ENCODE assay signal across 9 cellular contexts in the genomic region with DNA sequence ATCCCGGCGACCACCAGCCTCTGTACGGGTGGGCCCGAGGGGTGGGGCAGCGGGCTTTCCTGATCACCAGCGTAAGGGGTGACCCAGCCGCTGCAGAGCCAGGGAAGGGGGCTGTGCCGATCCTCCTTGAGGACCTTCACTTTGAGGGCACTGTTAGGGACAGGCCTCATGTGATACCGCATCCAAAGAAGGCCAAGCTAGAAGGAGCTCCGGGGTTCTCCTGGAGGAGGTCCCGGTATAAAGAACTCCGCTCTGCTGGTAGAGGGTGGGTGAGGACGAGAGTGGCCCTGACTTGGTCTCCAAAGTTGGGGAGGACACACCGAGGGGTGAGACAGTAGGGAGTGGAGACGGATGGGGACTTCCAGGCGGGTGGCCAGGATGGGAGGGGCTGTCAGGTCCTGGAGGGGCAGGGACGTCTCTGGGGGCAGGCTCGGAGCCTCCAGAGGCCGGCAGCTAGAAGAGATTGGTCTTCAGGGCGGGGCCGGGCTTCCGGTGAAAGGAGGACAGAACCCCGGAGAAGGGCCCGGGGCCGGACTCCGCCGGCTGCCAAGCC. TPM values are rescaled to one million over a fixed set of nuclear protein-coding genes. Genes with fewer than 3 reads are reported as not detected.
A peak's percentile ranks its signal among the peaks of the same experiment; 100 is the strongest.
DNase-seq lines count a peak whose midpoint lies in the region; ATAC-seq and TF ChIP-seq lines count a peak whose summit lies in the region.
"Had no signal": no experiment of that assay in that cellular context is flagged by ENCODE, and none has a peak within 500 bp of the region (broad histone marks: within the 10 kb centered on the region; RNA-seq: fewer than 3 reads in every experiment).

No MANE protein-coding gene starts in this region.

- no peaks in the 10 kb centered on the region for H3K79me2 ChIP-seq in DND-41 (ENCODE audit: insufficient read depth, low read length)

- no peaks in the 10 kb centered on the region for H3K4me1 ChIP-seq in DND-41 (ENCODE audit: insufficient read depth, low read length)
- H3K4me1 ChIP-seq in ascending aorta: peaks cover 7 to 22% of the 10 kb centered on the region in 2 donors
- H3K4me1 ChIP-seq in stomach: peaks cover 33 to 75% (median 62%) of the 10 kb centered on the region in 4 donors

- H3K9me3 ChIP-seq in DND-41 (ENCODE audit: insufficient read depth, low read length, severe bottlenecking) (no peaks in the 10 kb centered on the region), ascending aorta (no peaks in the 10 kb centered on the region), stomach (peaks cover 0 to 8% (median 0%) of the 10 kb centered on the region in 4 donors)

- no peak overlapping the region for H3K4me2 ChIP-seq in DND-41 (ENCODE audit: insufficient read depth, low read length)
- H3K4me2 ChIP-seq: PC-9 had no signal

- H3K27me3 ChIP-seq in DND-41 (ENCODE audit: insufficient read depth, low read length, poor library complexity) (no peaks in the 10 kb centered on the region), ascending aorta (peaks cover 19% of the 10 kb centered on the region), stomach (peaks cover 13 to 54% (median 41%) of the 10 kb centered on the region in 3 donors)

- DNase-seq in DND-41: no peak
- DNase-seq in LoVo (ENCODE audit: low spot score): peak; percentile 23
- no peak for DNase-seq in ascending aorta (ENCODE audit: low spot score in 2 of 2)
- peak; percentile 64 for DNase-seq in iris pigment epithelial cell (ENCODE audit: low read depth)
- no peak for DNase-seq in stomach
- DNase-seq in NCI-H128 (lab: John Stamatoyannopoulos, UW; ENCODE audit: unreplicated experiment): no peak

- WGBS in stomach, 5 donors: 11 to 16% (median 15%) methylated on average over 20 to 27 of the region's 27 CpGs

- H3K4me3 ChIP-seq in DND-41 (ENCODE audit: low read depth in 1 of 2, low read length in 2 of 2) (no peak overlapping the region), ascending aorta (peak overlapping the region; percentile 56 to 57), stomach (peak overlapping the region; percentile 33 to 40 (median 38))
- H3K4me3 ChIP-seq: PC-9 had no signal

- no peak for TF ChIP-seq POLR2A in stomach (IDR thresholded peaks at IDR 0.05)

- H3K36me3 ChIP-seq in DND-41 (ENCODE audit: insufficient read depth, low read length) (peaks cover 42% of the 10 kb centered on the region), ascending aorta (peaks cover 23 to 31% of the 10 kb centered on the region in 2 donors), stomach (peaks cover 29 to 42% (median 37%) of the 10 kb centered on the region in 4 donors)

- intact Hi-C loops in ascending aorta (cut with DNase I) (loop anchor here (1.0 to 5.0 kb wide), 3 partner anchors 15 to 193 kb away; a partner anchor contains a TSS), stomach (cut with DNase I; ENCODE audit: low total_unique reads) (no loop called here)

- no peak overlapping the region for H3K9ac ChIP-seq in DND-41 (ENCODE audit: low read depth, low read length)

- TF ChIP-seq EP300 in stomach (IDR thresholded peaks at IDR 0.05): no peak

- no peak overlapping the region for H2AFZ ChIP-seq in DND-41 (ENCODE audit: low read depth, low read length)
- H2AFZ ChIP-seq: PC-9 had no signal

- peaks cover 16% of the 10 kb centered on the region; the same call in 1 of the 2 replicates for H4K20me1 ChIP-seq in DND-41 (ENCODE audit: insufficient read depth, low read length)

- peak; percentile 22; the same call in 2 of the 3 replicates for ATAC-seq in DND-41 (ENCODE audit: insufficient read depth, low read depth)
- ATAC-seq in HG02759 (IDR thresholded peaks at IDR 0.05; ENCODE audit: unreplicated experiment): no peak
- ATAC-seq in HG02571 (IDR thresholded peaks at IDR 0.05; ENCODE audit: unreplicated experiment): no peak

- no peak overlapping the region for H3K27ac ChIP-seq in DND-41 (ENCODE audit: low read length)
- H3K27ac ChIP-seq in ascending aorta: peak overlapping the region in 1 of 2 donors; percentile 2
- H3K27ac ChIP-seq in stomach: peak overlapping the region in 4 of 5 donors; percentile 3 to 76 (median 70)
- H3K27ac ChIP-seq: PC-9 had no signal

- TF ChIP-seq CTCF in DND-41 (IDR thresholded peaks at IDR 0.05; ENCODE audit: borderline replicate concordance, extremely low read depth, low read length, poor library complexity, severe bottlenecking) (no peak), ascending aorta (IDR thresholded peaks at IDR 0.05) (no peak), stomach (IDR thresholded peaks at IDR 0.05) (no peak)

RNA-seq across cellular contexts. Expression of a gene that starts 4.6 kb away (rescaled TPM):
- not detected for total RNA-seq in ascending aorta
- total RNA-seq in stomach: not detected
- under 1 TPM in 1 of 3 donors, not detected in 2; 0.53 TPM for polyA plus RNA-seq in stomach
- total RNA-seq: PC-9 had no signal

RNA-seq across cellular contexts. Expression of a gene that starts 14.8 kb away (rescaled TPM):
- 76.0 TPM for total RNA-seq in ascending aorta
- 100 to 1,000 TPM in 4 of 5 donors, 10 to 100 TPM in 1; 40.2 to 226 (median 153) TPM for total RNA-seq in stomach
- 10 to 100 TPM; 20.9 to 63.1 (median 51.2) TPM for polyA plus RNA-seq in stomach

RNA-seq across cellular contexts. Expression of a gene that starts 22.8 kb away (rescaled TPM):
- total RNA-seq in ascending aorta: 34.5 TPM
- total RNA-seq in stomach: 10 to 100 TPM in 2 of 5 donors, 1 to 10 TPM in 3; 1.8 to 28.6 (median 9.6) TPM
- 10 to 100 TPM in 1 of 3 donors, 1 to 10 TPM in 2; 3.2 to 14.8 (median 9.0) TPM for polyA plus RNA-seq in stomach
- total RNA-seq: PC-9 had no signal

RNA-seq across cellular contexts. Expression of a gene that starts 47.4 kb away (rescaled TPM):
- not detected for total RNA-seq in ascending aorta
- total RNA-seq in stomach: 10 to 100 TPM in 1 of 5 donors, under 1 TPM in 1, not detected in 3; 0.55 to 22.6 TPM
- 10 to 100 TPM in 1 of 3 donors, 1 to 10 TPM in 2; 4.1 to 20.9 (median 6.1) TPM for polyA plus RNA-seq in stomach

Comparison
In these comparisons a context has a peak if more than half of its experiments do, and no peak if none do; other contexts are left out.
1. DNase-seq: peak in LoVo (single experiment) and iris pigment epithelial cell (single experiment); none in DND-41 (single experiment), ascending aorta (0 of 2), stomach (single experiment) and NCI-H128 (single experiment).
2. H3K4me3 ChIP-seq: peak in ascending aorta (2 of 2) and stomach (4 of 4); none in DND-41 (0 of 2).